Comparison of ENCODE assay signal across 15 cellular contexts in genomic region chr18:57909620-57910019, GRCh38.
A peak's percentile ranks its signal among the peaks of the same experiment; 100 is the strongest.
DNase-seq lines count a peak whose midpoint lies in the region; ATAC-seq and TF ChIP-seq lines count a peak whose summit lies in the region.
"Had no signal": no experiment of that assay in that cellular context is flagged by ENCODE, and none has a peak within 500 bp of the region (broad histone marks: within the 10 kb centered on the region; RNA-seq: fewer than 3 reads in every experiment).

No MANE protein-coding gene starts in this region.

- no peaks in the 10 kb centered on the region for H3K4me1 ChIP-seq in OCI-LY7 (ENCODE audit: insufficient read depth, low read length, poor library complexity, severe bottlenecking)
- H3K4me1 ChIP-seq: body of pancreas, uterus had no signal

- ATAC-seq in GM21423 (IDR thresholded peaks at IDR 0.05; ENCODE audit: unreplicated experiment) (no peak), HG03565 (IDR thresholded peaks at IDR 0.05; ENCODE audit: unreplicated experiment) (no peak)
- ATAC-seq: body of pancreas; CD8-positive, alpha-beta T cell had no signal

- H3K27ac ChIP-seq in OCI-LY7 (ENCODE audit: low read depth, low read length, poor library complexity, severe bottlenecking), result no peak overlapping the region
- H3K27ac ChIP-seq: body of pancreas, uterus had no signal

- H3K9me2 ChIP-seq in OCI-LY7 (ENCODE audit: insufficient read depth, low read length), result no peaks in the 10 kb centered on the region

- H3K9me3 ChIP-seq in OCI-LY7 (ENCODE audit: low read length), result no peaks in the 10 kb centered on the region
- H3K9me3 ChIP-seq: body of pancreas, uterus had no signal

- no peak overlapping the region for H3K4me3 ChIP-seq in astrocyte of the spinal cord (ENCODE audit: low read depth, low read length)
- H3K4me3 ChIP-seq in OCI-LY7 (ENCODE audit: low read depth, low read length, poor library complexity, severe bottlenecking), result no peak overlapping the region
- H3K4me3 ChIP-seq: body of pancreas, uterus had no signal

- H3K4me2 ChIP-seq in OCI-LY7 (ENCODE audit: low read length), result no peak overlapping the region

- H2AFZ ChIP-seq in OCI-LY7 (ENCODE audit: low read length), result no peak overlapping the region

- no peaks in the 10 kb centered on the region for H4K20me1 ChIP-seq in OCI-LY7 (ENCODE audit: insufficient read depth, low read length)

- in situ Hi-C loops in astrocyte of the spinal cord (cut with HindIII; ENCODE audit: low sequenced_read_pairs), result no loop called here

- TF ChIP-seq CTCF in astrocyte of the spinal cord (IDR thresholded peaks at IDR 0.05; ENCODE audit: low read depth, low read length) (no peak), OCI-LY7 (conservative IDR thresholded peaks at IDR 0.05; ENCODE audit: low read length) (no peak)

- H3K79me2 ChIP-seq in OCI-LY7 (ENCODE audit: insufficient read depth, low read depth, low read length), result no peaks in the 10 kb centered on the region

- POLR2A ChIA-PET in OCI-LY7 (lab: Charles Lee), result no interaction called here

- intact Hi-C loops in OCI-LY7 (cut with micrococcal nuclease; ENCODE audit: unreplicated experiment), result no loop called here

- CTCF ChIA-PET in OCI-LY7 (lab: Charles Lee; ENCODE audit: unreplicated experiment), result no interaction called here

- BruUV-seq in OCI-LY7 (replicated peaks; lab: Mats Ljungman, UMichigan), result no TSS peak

- H3K36me3 ChIP-seq in OCI-LY7 (ENCODE audit: insufficient read depth, low read length), result no peaks in the 10 kb centered on the region
- H3K36me3 ChIP-seq: uterus had no signal

- DNase-seq in Ammon's horn (ENCODE audit: low spot score) (peak; percentile 56), HT1080 (ENCODE audit: low read depth) (peak; percentile 42), astrocyte of the spinal cord (ENCODE audit: low read depth, low spot score) (peak; percentile 28), islet precursor cell (peak; percentile 90), DMS153 (lab: John Stamatoyannopoulos, UW) (no peak), OCI-LY7 (ENCODE audit: low spot score) (no peak)
- DNase-seq: activated CD4-positive, alpha-beta T cell treated with anti-CD3 and anti-CD28 coated beads for 48 hours; activated naive CD4-positive, alpha-beta T cell; body of pancreas; CD8-positive, alpha-beta T cell; NCI-H1930; NCI-H524 treated with DMSO at 0.1 percent for 48 hours; uterus had no signal

Comparison
In these comparisons a context has a peak if more than half of its experiments do, and no peak if none do; other contexts are left out.
1. DNase-seq: peak in Ammon's horn (single experiment), HT1080 (single experiment), astrocyte of the spinal cord (single experiment) and islet precursor cell (single experiment); none in DMS153 (single experiment) and OCI-LY7 (single experiment).